ENCODE assay signal across 29 cellular contexts in genomic region chr10:20391629-20392028, GRCh38.
"Had no signal": no experiment of that assay in that cellular context is flagged by ENCODE, and none has a peak within 500 bp of the region (broad histone marks: within the 10 kb centered on the region; RNA-seq: fewer than 3 reads in every experiment).

No MANE protein-coding gene starts in this region.

- H3K27me3 Mint-ChIP-seq: stimulated activated memory B cell treated with anti-CD40 and anti-IgM and Interleukin-4, amounts not matched to agents 10 μg/mL and 1 μg/mL and 100 μg/mL, for 72 hours; stimulated activated naive B cell treated with anti-CD40 and anti-IgM and Interleukin-4, amounts not matched to agents 10 μg/mL and 1 μg/mL and 100 μg/mL, for 72 hours; stimulated activated naive CD8-positive, alpha-beta T cell treated with anti-CD3 and anti-CD28 coated beads, Interleukin-15, amount 100 ng/mL, for 72 hours; stimulated activated naive CD8-positive, alpha-beta T cell treated with anti-CD3 and anti-CD28 coated beads, Interleukin-15, Interleukin-2, amounts not matched to agents 100 ng/mL and 50 ng/mL, for 24 hours; type B pancreatic cell had no signal

- H3K9me3 ChIP-seq: stomach, suprapubic skin, testis, thoracic aorta, thyroid gland, tibial artery, tibial nerve, transverse colon, upper lobe of left lung, upper lobe of right lung, uterus, vagina had no signal

- H3K4me1 Mint-ChIP-seq: stimulated activated effector memory CD8-positive, alpha-beta T cell treated with anti-CD3 and anti-CD28 coated beads, Interleukin-12 subunit alpha, Interleukin-12 subunit beta, amount 100 ng/mL, for 72 hours; stimulated activated memory B cell treated with anti-CD40 and anti-IgM and Interleukin-4, amounts not matched to agents 10 μg/mL and 1 μg/mL and 100 μg/mL, for 72 hours; stimulated activated naive B cell treated with anti-CD40 and anti-IgM and Interleukin-4, amounts not matched to agents 10 μg/mL and 1 μg/mL and 100 μg/mL, for 72 hours; stimulated activated naive CD8-positive, alpha-beta T cell treated with anti-CD3 and anti-CD28 coated beads, Interleukin-15, amount 100 ng/mL, for 72 hours had no signal

- H3K4me1 ChIP-seq: stomach, suprapubic skin, testis, thyroid gland, tibial nerve, transverse colon, upper lobe of left lung, upper lobe of right lung, uterus, vagina had no signal

- H3K27me3 ChIP-seq: stomach, suprapubic skin, testis, thyroid gland, tibial artery, tibial nerve, transverse colon, upper lobe of left lung, upper lobe of right lung, uterus, vagina had no signal

- H3K36me3 Mint-ChIP-seq: stimulated activated effector memory CD8-positive, alpha-beta T cell treated with anti-CD3 and anti-CD28 coated beads, Interleukin-12 subunit alpha, Interleukin-12 subunit beta, amount 100 ng/mL, for 72 hours; stimulated activated memory B cell treated with anti-CD40 and anti-IgM and Interleukin-4, amounts not matched to agents 10 μg/mL and 1 μg/mL and 100 μg/mL, for 72 hours; stimulated activated naive B cell treated with anti-CD40 and anti-IgM and Interleukin-4, amounts not matched to agents 10 μg/mL and 1 μg/mL and 100 μg/mL, for 72 hours; type B pancreatic cell had no signal

- H3K27ac Mint-ChIP-seq: stimulated activated effector memory CD8-positive, alpha-beta T cell treated with anti-CD3 and anti-CD28 coated beads, Interleukin-12 subunit alpha, Interleukin-12 subunit beta, amount 100 ng/mL, for 72 hours; stimulated activated memory B cell treated with anti-CD40 and anti-IgM and Interleukin-4, amounts not matched to agents 10 μg/mL and 1 μg/mL and 100 μg/mL, for 72 hours; stimulated activated naive B cell treated with anti-CD40 and anti-IgM and Interleukin-4, amounts not matched to agents 10 μg/mL and 1 μg/mL and 100 μg/mL, for 72 hours; stimulated activated naive CD8-positive, alpha-beta T cell treated with anti-CD3 and anti-CD28 coated beads, Interleukin-15, amount 100 ng/mL, for 72 hours; stimulated activated naive CD8-positive, alpha-beta T cell treated with anti-CD3 and anti-CD28 coated beads, Interleukin-15, Interleukin-2, amounts not matched to agents 100 ng/mL and 50 ng/mL, for 24 hours; type B pancreatic cell had no signal

- ATAC-seq: stimulated activated effector memory CD8-positive, alpha-beta T cell treated with anti-CD3 and anti-CD28 coated beads, Interleukin-12 subunit alpha, Interleukin-12 subunit beta, amount 100 ng/mL, for 72 hours; stimulated activated memory B cell treated with anti-CD40 and anti-IgM and Interleukin-4, amounts not matched to agents 10 μg/mL and 1 μg/mL and 100 μg/mL, for 72 hours; stimulated activated naive B cell treated with anti-CD40 and anti-IgM and Interleukin-4, amounts not matched to agents 10 μg/mL and 1 μg/mL and 100 μg/mL, for 72 hours; stimulated activated naive CD8-positive, alpha-beta T cell treated with anti-CD3 and anti-CD28 coated beads, Interleukin-15, amount 100 ng/mL, for 72 hours; stimulated activated naive CD8-positive, alpha-beta T cell treated with anti-CD3 and anti-CD28 coated beads, Interleukin-15, Interleukin-2, amounts not matched to agents 100 U/mL and 50 U/mL, for 24 hours; upper lobe of right lung had no signal

- FAIRE-seq: urothelium cell line had no signal

- H3K4me3 ChIP-seq: stomach, suprapubic skin, testis, thoracic aorta, thyroid gland, tibial artery, tibial nerve, transverse colon, upper lobe of left lung, upper lobe of right lung, uterus, vagina had no signal

- H3K36me3 ChIP-seq: stomach, suprapubic skin, thoracic aorta, thyroid gland, tibial artery, tibial nerve, transverse colon, upper lobe of left lung, upper lobe of right lung, uterus, vagina had no signal

- DNase-seq: stimulated activated CD4-positive, alpha-beta T cell treated with anti-CD3 and anti-CD28 coated beads, Interleukin-2, amount 100 ng/mL, for 48 hours; stimulated activated CD4-positive, alpha-beta T cell treated with anti-CD3 and anti-CD28 coated beads, Interleukin-4, amount 100 ng/mL, for 1 hour; stimulated activated CD4-positive, alpha-beta T cell treated with anti-CD3 and anti-CD28 coated beads, Interleukin-4, amount 100 ng/mL, for 24 hours; stimulated activated CD4-positive, alpha-beta T cell treated with anti-CD3 and anti-CD28 coated beads, Interleukin-4, amount 100 ng/mL, for 4 hours; stimulated activated CD8-positive, alpha-beta memory T cell treated with anti-CD3 and anti-CD28 coated beads, Interleukin-4, amount 100 ng/mL, for 48 hours; stimulated activated naive B cell treated with anti-CD40 and anti-IgM and Interleukin-4, amounts not matched to agents 10 μg/mL and 1 μg/mL and 100 μg/mL, for 72 hours; stimulated activated naive CD4-positive, alpha-beta T cell; stimulated activated naive CD4-positive, alpha-beta T cell treated with Interleukin-2 at 50 U/mL for 16 hours; stimulated activated naive CD8-positive, alpha-beta T cell treated with anti-CD3 and anti-CD28 coated beads, Interleukin-15, amount 100 ng/mL, for 72 hours; stimulated activated naive CD8-positive, alpha-beta T cell treated with anti-CD3 and anti-CD28 coated beads, Interleukin-15, Interleukin-2, amounts not matched to agents 100 U/mL and 50 U/mL, for 24 hours; stomach; substantia nigra; testis; thyroid gland; tibial artery; transverse colon; trophoblast cell; upper lobe of left lung; upper lobe of right lung; uterus had no signal

- H3K4me3 Mint-ChIP-seq: stimulated activated effector memory CD8-positive, alpha-beta T cell treated with anti-CD3 and anti-CD28 coated beads, Interleukin-12 subunit alpha, Interleukin-12 subunit beta, amount 100 ng/mL, for 72 hours; stimulated activated memory B cell treated with anti-CD40 and anti-IgM and Interleukin-4, amounts not matched to agents 10 μg/mL and 1 μg/mL and 100 μg/mL, for 72 hours; stimulated activated naive B cell treated with anti-CD40 and anti-IgM and Interleukin-4, amounts not matched to agents 10 μg/mL and 1 μg/mL and 100 μg/mL, for 72 hours; stimulated activated naive CD8-positive, alpha-beta T cell treated with anti-CD3 and anti-CD28 coated beads, Interleukin-15, amount 100 ng/mL, for 72 hours; stimulated activated naive CD8-positive, alpha-beta T cell treated with anti-CD3 and anti-CD28 coated beads, Interleukin-15, Interleukin-2, amounts not matched to agents 100 ng/mL and 50 ng/mL, for 24 hours; type B pancreatic cell had no signal

- H3K27ac ChIP-seq: stomach, suprapubic skin, testis, thoracic aorta, thyroid gland, tibial artery, tibial nerve, transverse colon, upper lobe of left lung, upper lobe of right lung, uterus, vagina had no signal
